9 cellular contexts compared by ENCODE assay signal in the genomic region with DNA sequence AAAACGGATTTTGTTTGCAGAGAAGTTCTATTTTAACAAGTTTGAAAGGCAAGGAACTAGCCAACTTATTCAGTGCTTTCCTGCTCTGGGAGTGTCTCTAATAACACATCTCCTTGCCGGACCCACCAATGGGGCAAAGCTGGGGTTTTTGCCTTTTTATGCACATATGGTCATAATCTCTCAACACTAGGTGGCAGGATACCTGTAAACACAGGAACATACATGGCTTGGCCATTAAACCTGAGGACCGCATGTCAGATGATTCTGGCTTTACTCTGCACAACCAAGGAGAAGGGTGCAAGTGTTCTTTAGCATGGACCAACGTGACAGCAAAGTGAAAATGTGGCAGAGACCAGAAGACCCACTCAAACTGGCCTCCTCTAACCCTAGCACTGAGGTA. TPM values are rescaled to one million over a fixed set of nuclear protein-coding genes. Genes with fewer than 3 reads are reported as not detected.
A peak's percentile ranks its signal among the peaks of the same experiment; 100 is the strongest.
DNase-seq lines count a peak whose midpoint lies in the region; ATAC-seq, FAIRE-seq and TF ChIP-seq lines count a peak whose summit lies in the region.
"Had no signal": no experiment of that assay in that cellular context is flagged by ENCODE, and none has a peak within 500 bp of the region (broad histone marks: within the 10 kb centered on the region; RNA-seq: fewer than 3 reads in every experiment).

No MANE protein-coding gene starts in this region.

- H3K4me3 ChIP-seq in DND-41 (ENCODE audit: low read depth in 1 of 2, low read length in 2 of 2) (no peak overlapping the region), keratinocyte (ENCODE audit: control insufficient read depth in 2 of 3, extremely low read depth in 1 of 3, insufficient read depth in 2 of 3, low read depth in 1 of 3, low read length in 3 of 3) (no peak overlapping the region)
- H3K4me3 ChIP-seq: SJSA1 had no signal

- H4K20me1 ChIP-seq in DND-41 (ENCODE audit: insufficient read depth, low read length) = peaks cover 11% of the 10 kb centered on the region
- no peaks in the 10 kb centered on the region for H4K20me1 ChIP-seq in keratinocyte (ENCODE audit: control insufficient read depth, extremely low read depth, insufficient read depth, low read length)

- H3K4me1 ChIP-seq in DND-41 (ENCODE audit: insufficient read depth, low read length) (peaks cover 16% of the 10 kb centered on the region), keratinocyte (ENCODE audit: control insufficient read depth, extremely low read depth, insufficient read depth, low read length) (peaks cover 6% of the 10 kb centered on the region)

- TF ChIP-seq CTCF in DND-41 (IDR thresholded peaks at IDR 0.05; ENCODE audit: borderline replicate concordance, extremely low read depth, low read length, poor library complexity, severe bottlenecking) (peak; percentile 52), keratinocyte (optimal IDR thresholded peaks at IDR 0.05 in 1 of 3, IDR thresholded peaks at IDR 0.05 in 1 of 3, conservative IDR thresholded peaks at IDR 0.05 in 1 of 3; ENCODE audit: extremely low read depth in 1 of 3, insufficient read depth in 2 of 3, low read length in 3 of 3) (peak; percentile 30 to 59 (median 55))

- H3K79me2 ChIP-seq in DND-41 (ENCODE audit: insufficient read depth, low read length) = peaks cover 7% of the 10 kb centered on the region
- H3K79me2 ChIP-seq in keratinocyte (ENCODE audit: control insufficient read depth, insufficient read depth, low read length) = peaks cover 3% of the 10 kb centered on the region

- H3K9ac ChIP-seq in DND-41 (ENCODE audit: low read depth, low read length) (no peak overlapping the region), keratinocyte (ENCODE audit: control insufficient read depth, extremely low read depth, insufficient read depth, low read length) (no peak overlapping the region)

- no peak for TF ChIP-seq POLR2A in GM12892 (IDR thresholded peaks at IDR 0.05; ENCODE audit: low read depth, low read length)

- H3K36me3 ChIP-seq in DND-41 (ENCODE audit: insufficient read depth, low read length) (peaks cover 74% of the 10 kb centered on the region), keratinocyte (ENCODE audit: control insufficient read depth in 2 of 2, extremely low read depth in 1 of 2, insufficient read depth in 2 of 2, low read length in 2 of 2) (peaks cover 16 to 20% of the 10 kb centered on the region in 2 experiments)

- H3K9me3 ChIP-seq in DND-41 (ENCODE audit: insufficient read depth, low read length, severe bottlenecking) (no peaks in the 10 kb centered on the region), keratinocyte (ENCODE audit: control insufficient read depth, low read depth, low read length) (no peaks in the 10 kb centered on the region)
- H3K9me3 ChIP-seq: SJSA1 had no signal

- FAIRE-seq in keratinocyte (lab: Jason Lieb, UNC) (no peak), GM12892 (lab: Jason Lieb, UNC) (no peak)

- DNase-seq in DND-41 (peak; percentile 10), HuH-7 (ENCODE audit: low spot score) (peak; percentile 82), SKM-1 (lab: John Stamatoyannopoulos, UW; ENCODE audit: unreplicated experiment) (peak; percentile 30), keratinocyte (ENCODE audit: low read depth, low spot score) (no peak), GM12892 (ENCODE audit: insufficient read length) (no peak), AG08396 (ENCODE audit: low spot score) (no peak), NCI-H1417 treated with DMSO at 0.1 percent for 48 hours (lab: John Stamatoyannopoulos, UW) (no peak)
- DNase-seq in activated CD8-positive, alpha-beta memory T cell treated with anti-CD3 and anti-CD28 coated beads, Interleukin-2, amount 50 U/mL, for 4 hours = no peak

- H3K27me3 ChIP-seq in DND-41 (ENCODE audit: insufficient read depth, low read length, poor library complexity) (no peaks in the 10 kb centered on the region), keratinocyte (ENCODE audit: control insufficient read depth, extremely low read depth, insufficient read depth, low read length) (no peaks in the 10 kb centered on the region)
- H3K27me3 ChIP-seq: SJSA1 had no signal

- H2AFZ ChIP-seq in DND-41 (ENCODE audit: low read depth, low read length) (no peak overlapping the region), keratinocyte (ENCODE audit: control insufficient read depth, low read length) (no peak overlapping the region)

- dilution Hi-C loops in keratinocyte (cut with MboI; ENCODE audit: extremely low pct_ligation_motif_present, low sequenced_read_pairs) = no loop called here

- H3K9me1 ChIP-seq in keratinocyte (ENCODE audit: control insufficient read depth, extremely low read depth, insufficient read depth, low read length) = no peaks in the 10 kb centered on the region

- ATAC-seq in DND-41 (ENCODE audit: insufficient read depth, low read depth) = no peak

- no peak overlapping the region for H3K27ac ChIP-seq in DND-41 (ENCODE audit: low read length)
- H3K27ac ChIP-seq in keratinocyte (ENCODE audit: control insufficient read depth, insufficient read depth, low read length) = no peak overlapping the region
- H3K27ac ChIP-seq: SJSA1 had no signal

- H3K4me2 ChIP-seq in DND-41 (ENCODE audit: insufficient read depth, low read length) (no peak overlapping the region), keratinocyte (ENCODE audit: control insufficient read depth, extremely low read depth, insufficient read depth, low read depth, low read length) (no peak overlapping the region)

RNA-seq across cellular contexts. Expression of a gene that starts 4.9 kb away (rescaled TPM):
- polyA plus RNA-seq in keratinocyte = 56.0 to 106 TPM (median 59.8 TPM) in 3 replicates
- 16.1 TPM for polyA plus RNA-seq in keratinocyte (2011; ENCODE audit: low read depth)
- 54.3 and 55.6 TPM in 2 replicates for polyA plus RNA-seq in keratinocyte (2011; cell fraction: cytosol; rRNA removed)
- 64.9 and 85.3 TPM in 2 replicates for polyA plus RNA-seq in keratinocyte (2011; cell fraction: nucleus; rRNA removed)
- 26.5 and 49.8 TPM in 2 replicates for polyA plus RNA-seq in keratinocyte (2012; ENCODE audit: low replicate concordance)
- 77.3 to 171 TPM (median 109 TPM) in 3 replicates for polyA minus RNA-seq in keratinocyte
- polyA minus RNA-seq in keratinocyte (2011; cell fraction: cytosol; rRNA and poly(A)+ RNA removed) = 36.3 TPM
- 25.4 and 26.7 TPM in 2 replicates for polyA minus RNA-seq in keratinocyte (2011; cell fraction: nucleus; rRNA and poly(A)+ RNA removed)
- polyA plus RNA-seq in GM12892 (2012; ENCODE audit: missing spikeins) = 31.1 TPM

RNA-seq across cellular contexts. Expression of a gene that starts 22.4 kb away (rescaled TPM):
- polyA plus RNA-seq in keratinocyte = not detected in 3 replicates
- polyA plus RNA-seq in keratinocyte (2011; ENCODE audit: low read depth) = 0.19 TPM
- 0.04 TPM in 1 of 2 replicates, not detected in the other for polyA plus RNA-seq in keratinocyte (2011; cell fraction: cytosol; rRNA removed)
- not detected in 2 replicates for polyA plus RNA-seq in keratinocyte (2011; cell fraction: nucleus; rRNA removed)
- 0.07 TPM in 1 of 2 replicates, not detected in the other for polyA plus RNA-seq in keratinocyte (2012; ENCODE audit: low replicate concordance)
- not detected in 3 replicates for polyA minus RNA-seq in keratinocyte
- polyA minus RNA-seq in keratinocyte (2011; cell fraction: cytosol; rRNA and poly(A)+ RNA removed) = not detected
- not detected in 2 replicates for polyA minus RNA-seq in keratinocyte (2011; cell fraction: nucleus; rRNA and poly(A)+ RNA removed)
- polyA plus RNA-seq in GM12892 (2012; ENCODE audit: missing spikeins) = not detected

RNA-seq across cellular contexts. Expression of a gene that starts 37.2 kb away (rescaled TPM):
- polyA plus RNA-seq in keratinocyte = not detected in 3 replicates
- not detected for polyA plus RNA-seq in keratinocyte (2011; ENCODE audit: low read depth)
- polyA plus RNA-seq in keratinocyte (2011; cell fraction: cytosol; rRNA removed) = not detected in 2 replicates
- not detected in 2 replicates for polyA plus RNA-seq in keratinocyte (2011; cell fraction: nucleus; rRNA removed)
- polyA plus RNA-seq in keratinocyte (2012; ENCODE audit: low replicate concordance) = not detected in 2 replicates
- not detected in 3 replicates for polyA minus RNA-seq in keratinocyte
- not detected for polyA minus RNA-seq in keratinocyte (2011; cell fraction: cytosol; rRNA and poly(A)+ RNA removed)
- polyA minus RNA-seq in keratinocyte (2011; cell fraction: nucleus; rRNA and poly(A)+ RNA removed) = not detected in 2 replicates
- polyA plus RNA-seq in GM12892 (2012; ENCODE audit: missing spikeins) = not detected

RNA-seq across cellular contexts. Expression of a gene that starts 41.2 kb away (rescaled TPM):
- not detected in 3 replicates for polyA plus RNA-seq in keratinocyte
- 0.19 TPM for polyA plus RNA-seq in keratinocyte (2011; ENCODE audit: low read depth)
- not detected in 2 replicates for polyA plus RNA-seq in keratinocyte (2011; cell fraction: cytosol; rRNA removed)
- 0.07 and 0.10 TPM in 2 replicates for polyA plus RNA-seq in keratinocyte (2011; cell fraction: nucleus; rRNA removed)
- 0.06 and 0.24 TPM in 2 replicates for polyA plus RNA-seq in keratinocyte (2012; ENCODE audit: low replicate concordance)
- polyA minus RNA-seq in keratinocyte = 0.07 to 0.10 TPM in 2 of 3 replicates, not detected in the other
- not detected for polyA minus RNA-seq in keratinocyte (2011; cell fraction: cytosol; rRNA and poly(A)+ RNA removed)
- polyA minus RNA-seq in keratinocyte (2011; cell fraction: nucleus; rRNA and poly(A)+ RNA removed) = 0.23 TPM in 1 of 2 replicates, not detected in the other
- polyA plus RNA-seq in GM12892 (2012; ENCODE audit: missing spikeins) = 0.04 TPM

Comparison
In these comparisons a context has a peak if more than half of its experiments do, and no peak if none do; other contexts are left out.
1. DNase-seq: peak in DND-41 (single experiment), HuH-7 (single experiment) and SKM-1 (single experiment); none in keratinocyte (single experiment), activated CD8-positive, alpha-beta memory T cell treated with anti-CD3 and anti-CD28 coated beads, Interleukin-2, amount 50 U/mL, for 4 hours (single experiment), GM12892 (single experiment), AG08396 (single experiment) and NCI-H1417 treated with DMSO at 0.1 percent for 48 hours (single experiment).